Comparison of ENCODE assay signal across 26 cellular contexts in genomic region chr2:177272765-177273164, GRCh38. TPM values are rescaled to one million over a fixed set of nuclear protein-coding genes. Genes with fewer than 3 reads are reported as not detected.
A peak's percentile ranks its signal among the peaks of the same experiment; 100 is the strongest.
DNase-seq lines count a peak whose midpoint lies in the region; ATAC-seq, FAIRE-seq and TF ChIP-seq lines count a peak whose summit lies in the region.
"Had no signal": no experiment of that assay in that cellular context is flagged by ENCODE, and none has a peak within 500 bp of the region (broad histone marks: within the 10 kb centered on the region; RNA-seq: fewer than 3 reads in every experiment).

No MANE protein-coding gene starts in this region.

- peaks cover 32% of the 10 kb centered on the region for H3K4me1 Mint-ChIP-seq in activated T-helper 2 cell treated with anti-CD3 and anti-CD28 coated beads, Interferon-gamma antibody, Interleukin-2, Interleukin-4, amounts not matched to agents 10 μg/mL and 5 μg/mL and 100 μg/mL, durations not matched to agents 14 hours and 24 hours and 36 hours (ENCODE audit: low read depth)

- dilution Hi-C loops in IMR-90 (cut with HindIII; ENCODE audit: low sequenced_read_pairs, unreplicated experiment): no loop called here

- H3K27ac ChIP-seq in IMR-90 (ENCODE audit: insufficient read depth, low read length) (no peak overlapping the region), ascending aorta (peak overlapping the region; percentile 30 to 79), mesenchymal stem cell (ENCODE audit: low read length, poor library complexity, severe bottlenecking) (no peak overlapping the region), SJCRH30 (no peak overlapping the region)
- H3K27ac ChIP-seq: BLaER1 treated with 17β-estradiol and CSF1 and Interleukin-3, amounts not matched to agents 10 nM and 100 nM; HL-60; PC-9 had no signal

- no peak overlapping the region; the same call in 1 of the 2 replicates for H4K5ac ChIP-seq in IMR-90 (ENCODE audit: low read depth, low read length)

- CTCF ChIA-PET in IMR-90 (lab: Yijun Ruan, JAX): interaction anchor here (1.1 kb wide), 1 partner anchor 70 kb away, joined by 3 read pairs; no protein-coding TSS in a partner anchor

- H3K4me3 ChIP-seq in IMR-90 (ENCODE audit: insufficient read depth, low read depth, low read length): no peak overlapping the region
- H3K4me3 ChIP-seq in ascending aorta: no peak overlapping the region
- peak overlapping the region in 1 of 2 experiments; percentile 17 for H3K4me3 ChIP-seq in mesenchymal stem cell (ENCODE audit: insufficient read depth in 1 of 2, low read depth in 1 of 2, low read length in 2 of 2)
- H3K4me3 ChIP-seq in SJCRH30: no peak overlapping the region
- H3K4me3 ChIP-seq: BLaER1 treated with 17β-estradiol and CSF1 and Interleukin-3, amounts not matched to agents 10 nM and 100 nM; PC-9 had no signal

- no peak for TF ChIP-seq POLR2A in IMR-90 (IDR thresholded peaks at IDR 0.05; ENCODE audit: low read depth, low read length)

- H3K56ac ChIP-seq in IMR-90 (ENCODE audit: extremely low read depth, insufficient read depth, low read length): no peak overlapping the region

- DNase-seq in GM19239 (ENCODE audit: insufficient read length, low spot score) (no peak), IMR-90 (no peak), ascending aorta (ENCODE audit: low spot score in 2 of 2) (no peak), mesenchymal stem cell (no peak), SJCRH30 (no peak)
- DNase-seq in activated T-helper 2 cell treated with anti-CD3 and anti-CD28 coated beads, Interferon-gamma antibody, Interleukin-2, Interleukin-4, amounts not matched to agents 10 μg/mL and 5 μg/mL and 100 μg/mL, durations not matched to agents 14 hours and 24 hours and 36 hours (ENCODE audit: low spot score): no peak
- no peak for DNase-seq in NK-92 treated with Interleukin-12 subunit alpha and Interleukin-12 subunit beta, amount 100 ng/mL, for 24 hours (lab: John Stamatoyannopoulos, UW)
- DNase-seq: activated CD4-positive, alpha-beta memory T cell treated with anti-CD3 and anti-CD28 coated beads for 36 hours; activated CD4-positive, alpha-beta T cell treated with anti-CD3 and anti-CD28 coated beads for 1 hour; activated CD8-positive, alpha-beta memory T cell treated with anti-CD3 and anti-CD28 coated beads, Interleukin-2, amount 50 U/mL, for 48 hours; activated naive CD4-positive, alpha-beta T cell treated with anti-CD3 and anti-CD28 coated beads, Interleukin-2, amount 50 U/mL, for 16 hours; DMS153; hippocampal formation; left cardiac atrium; NCI-H1048; NCI-H1694 treated with DMSO at 0.1 percent for 48 hours; NCI-H510A treated with DMSO at 0.1 percent for 48 hours; PC-9; Right ventricle myocardium superior; stimulated activated CD4-positive, alpha-beta T cell treated with anti-CD3 and anti-CD28 coated beads, Interleukin-4, amount 100 ng/mL, for 24 hours; trophoblast cell had no signal

- H3K4me2 ChIP-seq in IMR-90 (ENCODE audit: low read depth, low read length) (no peak overlapping the region), mesenchymal stem cell (ENCODE audit: low read length, poor library complexity, severe bottlenecking) (no peak overlapping the region)
- H3K4me2 ChIP-seq: PC-9 had no signal

- no peak overlapping the region for H2BK15ac ChIP-seq in IMR-90 (ENCODE audit: low read depth, low read length)
- H2BK15ac ChIP-seq in mesenchymal stem cell (ENCODE audit: low read depth, poor library complexity, severe bottlenecking): no peak overlapping the region

- H3K14ac ChIP-seq in IMR-90 (replicated peaks; ENCODE audit: low read depth, low read length) (no peak overlapping the region), mesenchymal stem cell (ENCODE audit: low read length in 2 of 2) (no peak overlapping the region)

- H2AFZ ChIP-seq in IMR-90 (replicated peaks; ENCODE audit: low read length, poor library complexity) (no peak overlapping the region), mesenchymal stem cell (ENCODE audit: low read depth, low read length) (no peak overlapping the region)
- H2AFZ ChIP-seq: PC-9 had no signal

- peaks cover 7% of the 10 kb centered on the region for H3K4me1 ChIP-seq in IMR-90 (ENCODE audit: control insufficient read depth, insufficient read depth, low read length)
- H3K4me1 ChIP-seq in ascending aorta: peaks cover 0 to 5% of the 10 kb centered on the region in 2 donors
- peaks cover 2% of the 10 kb centered on the region for H3K4me1 ChIP-seq in mesenchymal stem cell (ENCODE audit: control insufficient read depth, insufficient read depth, low read depth, low read length)
- peaks cover 7% of the 10 kb centered on the region; the same call in 1 of the 2 replicates for H3K4me1 ChIP-seq in SJCRH30

- ATAC-seq in IMR-90 (ENCODE audit: low read depth): no peak
- ATAC-seq: left cardiac atrium had no signal

- H3K36me3 ChIP-seq in IMR-90 (ENCODE audit: control insufficient read depth, insufficient read depth, low read length): no peaks in the 10 kb centered on the region
- no peaks in the 10 kb centered on the region for H3K36me3 ChIP-seq in ascending aorta
- no peaks in the 10 kb centered on the region for H3K36me3 ChIP-seq in mesenchymal stem cell (ENCODE audit: control insufficient read depth in 1 of 2, insufficient read depth in 2 of 2, low read depth in 1 of 2, low read length in 2 of 2)
- no peaks in the 10 kb centered on the region for H3K36me3 ChIP-seq in SJCRH30
- H3K36me3 ChIP-seq: BLaER1 treated with 17β-estradiol and CSF1 and Interleukin-3, amounts not matched to agents 10 nM and 100 nM had no signal

- H3K23ac ChIP-seq in IMR-90 (ENCODE audit: low read depth, low read length) (no peak overlapping the region), mesenchymal stem cell (ENCODE audit: low read length in 2 of 2) (no peak overlapping the region)

- TF ChIP-seq CTCF in IMR-90 (conservative IDR thresholded peaks at IDR 0.05; ENCODE audit: low read depth, low read length): no peak
- no peak for TF ChIP-seq CTCF in ascending aorta (IDR thresholded peaks at IDR 0.05)

- H3K9me3 ChIP-seq in IMR-90 (ENCODE audit: control insufficient read depth, insufficient read depth, low read length) (no peaks in the 10 kb centered on the region), ascending aorta (no peaks in the 10 kb centered on the region), mesenchymal stem cell (ENCODE audit: control insufficient read depth, low read length) (no peaks in the 10 kb centered on the region), SJCRH30 (replicated peaks) (no peaks in the 10 kb centered on the region)
- H3K9me3 ChIP-seq: BLaER1 treated with 17β-estradiol and CSF1 and Interleukin-3, amounts not matched to agents 10 nM and 100 nM had no signal

- no peak overlapping the region for H4K8ac ChIP-seq in IMR-90 (ENCODE audit: low read depth in 2 of 2, low read length in 2 of 2)
- H4K8ac ChIP-seq in mesenchymal stem cell (ENCODE audit: low read length): no peak overlapping the region

- H2AK9ac ChIP-seq in IMR-90 (replicated peaks; ENCODE audit: low read depth, low read length, poor library complexity): no peak overlapping the region

- H3K79me1 ChIP-seq in IMR-90 (ENCODE audit: low read depth in 1 of 2, low read length in 2 of 2): no peaks in the 10 kb centered on the region
- no peaks in the 10 kb centered on the region for H3K79me1 ChIP-seq in mesenchymal stem cell (replicated peaks; ENCODE audit: low read length, poor library complexity, severe bottlenecking)

- H3K4me3 Mint-ChIP-seq in activated T-helper 2 cell treated with anti-CD3 and anti-CD28 coated beads, Interferon-gamma antibody, Interleukin-2, Interleukin-4, amounts not matched to agents 10 μg/mL and 5 μg/mL and 100 μg/mL, durations not matched to agents 14 hours and 24 hours and 36 hours (ENCODE audit: low read depth): no peak overlapping the region
- H3K4me3 Mint-ChIP-seq: activated CD4-positive, alpha-beta memory T cell treated with anti-CD3 and anti-CD28 coated beads for 36 hours had no signal

- peaks cover 3% of the 10 kb centered on the region for H3K36me3 Mint-ChIP-seq in activated T-helper 2 cell treated with anti-CD3 and anti-CD28 coated beads, Interferon-gamma antibody, Interleukin-2, Interleukin-4, amounts not matched to agents 10 μg/mL and 5 μg/mL and 100 μg/mL, durations not matched to agents 14 hours and 24 hours and 36 hours (ENCODE audit: low read depth)
- H3K36me3 Mint-ChIP-seq: activated CD4-positive, alpha-beta memory T cell treated with anti-CD3 and anti-CD28 coated beads for 36 hours had no signal

- H4K20me1 ChIP-seq in IMR-90 (ENCODE audit: insufficient read depth, low read length): no peaks in the 10 kb centered on the region
- H4K20me1 ChIP-seq: BLaER1 treated with 17β-estradiol and CSF1 and Interleukin-3, amounts not matched to agents 10 nM and 100 nM had no signal

- H3K4ac ChIP-seq in IMR-90 (ENCODE audit: low read depth, low read length): no peak overlapping the region
- H3K4ac ChIP-seq in mesenchymal stem cell (ENCODE audit: low read depth in 1 of 2, low read length in 2 of 2): no peak overlapping the region

- H2BK5ac ChIP-seq in IMR-90 (ENCODE audit: low read depth, low read length, poor library complexity, severe bottlenecking) (no peak overlapping the region), mesenchymal stem cell (ENCODE audit: low read depth, low read length, poor library complexity, severe bottlenecking) (no peak overlapping the region)

- no TSS peak for BruUV-seq in IMR-90 (replicated peaks; lab: Mats Ljungman, UMichigan)

- H4K91ac ChIP-seq in IMR-90 (ENCODE audit: insufficient read depth, low read depth, low read length): no peak overlapping the region
- H4K91ac ChIP-seq in mesenchymal stem cell (ENCODE audit: low read length): no peak overlapping the region

- peak overlapping the region; percentile 44 for H2BK120ac ChIP-seq in IMR-90 (ENCODE audit: low read depth, low read length)
- H2BK120ac ChIP-seq in mesenchymal stem cell (ENCODE audit: low read depth, low read length): no peak overlapping the region

- H3K18ac ChIP-seq in IMR-90 (ENCODE audit: low read depth, low read length): peak overlapping the region; percentile 81; the same call in 1 of the 2 replicates
- H3K18ac ChIP-seq in mesenchymal stem cell (ENCODE audit: low read depth in 1 of 2, low read length in 2 of 2): no peak overlapping the region

- H2BK12ac ChIP-seq in mesenchymal stem cell (ENCODE audit: low read length in 2 of 2): no peak overlapping the region

- H3K27me3 Mint-ChIP-seq in activated T-helper 2 cell treated with anti-CD3 and anti-CD28 coated beads, Interferon-gamma antibody, Interleukin-2, Interleukin-4, amounts not matched to agents 10 μg/mL and 5 μg/mL and 100 μg/mL, durations not matched to agents 14 hours and 24 hours and 36 hours (ENCODE audit: low read depth): no peaks in the 10 kb centered on the region
- H3K27me3 Mint-ChIP-seq: activated CD4-positive, alpha-beta memory T cell treated with anti-CD3 and anti-CD28 coated beads for 36 hours had no signal

- H3K9me3 Mint-ChIP-seq in activated T-helper 2 cell treated with anti-CD3 and anti-CD28 coated beads, Interferon-gamma antibody, Interleukin-2, Interleukin-4, amounts not matched to agents 10 μg/mL and 5 μg/mL and 100 μg/mL, durations not matched to agents 14 hours and 24 hours and 36 hours: no peaks in the 10 kb centered on the region
- H3K9me3 Mint-ChIP-seq: activated CD4-positive, alpha-beta memory T cell treated with anti-CD3 and anti-CD28 coated beads for 36 hours; nephron had no signal

- H3K9me1 ChIP-seq in IMR-90 (ENCODE audit: insufficient read depth, low read length): no peaks in the 10 kb centered on the region

- FAIRE-seq in GM19239 (lab: Jason Lieb, UNC): peak; percentile 31
- FAIRE-seq: bronchial epithelial cell, endothelial cell of umbilical vein had no signal

- POLR2A ChIA-PET in IMR-90 (lab: Charles Lee; ENCODE audit: unreplicated experiment): interaction anchor here (1.2 kb wide), 1 partner anchor 9 kb away, joined by 5 read pairs; no protein-coding TSS in a partner anchor

- H3K27ac Mint-ChIP-seq in activated T-helper 2 cell treated with anti-CD3 and anti-CD28 coated beads, Interferon-gamma antibody, Interleukin-2, Interleukin-4, amounts not matched to agents 10 μg/mL and 5 μg/mL and 100 μg/mL, durations not matched to agents 14 hours and 24 hours and 36 hours: no peak overlapping the region
- H3K27ac Mint-ChIP-seq: activated CD4-positive, alpha-beta memory T cell treated with anti-CD3 and anti-CD28 coated beads for 36 hours had no signal

- H2AK5ac ChIP-seq in IMR-90 (ENCODE audit: low read depth, low read length) (no peak overlapping the region), mesenchymal stem cell (ENCODE audit: low read length, severe bottlenecking) (no peak overlapping the region)

- H3K9ac ChIP-seq in IMR-90 (ENCODE audit: low read depth, low read length) (no peak overlapping the region), mesenchymal stem cell (ENCODE audit: low read length) (peak overlapping the region; percentile 31)
- H3K9ac ChIP-seq: BLaER1 treated with 17β-estradiol and CSF1 and Interleukin-3, amounts not matched to agents 10 nM and 100 nM had no signal

- no CpG with 5 or more reads among the region's 2 CpGs for WGBS in IMR-90 (ENCODE audit: extremely low coverage in 2 of 2, insufficient read length in 1 of 2), 2 experiments
- 96% methylated on average over 1 of the region's 2 CpGs for WGBS in mesenchymal stem cell

- H3K27me3 ChIP-seq in IMR-90 (ENCODE audit: control insufficient read depth, insufficient read depth, low read length) (no peaks in the 10 kb centered on the region), ascending aorta (no peaks in the 10 kb centered on the region), mesenchymal stem cell (ENCODE audit: control insufficient read depth in 1 of 2, insufficient read depth in 1 of 2, low read length in 2 of 2) (no peaks in the 10 kb centered on the region), SJCRH30 (no peaks in the 10 kb centered on the region)
- H3K27me3 ChIP-seq: BLaER1 treated with 17β-estradiol and CSF1 and Interleukin-3, amounts not matched to agents 10 nM and 100 nM had no signal

- H2BK20ac ChIP-seq in IMR-90 (ENCODE audit: low read depth, low read length): no peak overlapping the region

- no peak for TF ChIP-seq RAD21 in IMR-90 (IDR thresholded peaks at IDR 0.05; ENCODE audit: low read length)

- in situ Hi-C loops in IMR-90 (cut with MboI; ENCODE audit: low sequenced_read_pairs): no loop called here

- intact Hi-C loops in IMR-90 (cut with micrococcal nuclease) (no loop called here), ascending aorta (cut with DNase I) (loop anchor here (10.0 kb wide), 1 partner anchor 1202 kb away; the partner anchor contains the start of gene FKBP7)
- intact Hi-C loops in activated T-helper 2 cell treated with anti-CD3 and anti-CD28 coated beads, Interferon-gamma antibody, Interleukin-2, Interleukin-4, amounts not matched to agents 10 μg/mL and 5 μg/mL and 100 μg/mL, durations not matched to agents 14 hours and 24 hours and 36 hours (cut with micrococcal nuclease): no loop called here

RNA-seq across cellular contexts. Expression of gene NFE2L2, which starts 8.2 kb away (rescaled TPM):
- 72.8 and 83.5 TPM in 2 replicates for total RNA-seq in IMR-90 (2012; rRNA removed)
- 64.7 and 72.7 TPM in 2 replicates for polyA plus RNA-seq in IMR-90 (2012; rRNA removed)
- polyA plus RNA-seq in IMR-90 (2012; cell fraction: cytosol; rRNA removed): 24.4 and 31.1 TPM in 2 replicates
- polyA plus RNA-seq in IMR-90 (2012; cell fraction: nucleus; rRNA removed; ENCODE audit: low replicate concordance): 12.9 and 91.4 TPM in 2 replicates
- total RNA-seq in ascending aorta: 99.3 TPM
- polyA plus RNA-seq in mesenchymal stem cell (2013, experiment 1 of 2): 73.3 TPM
- 78.2 TPM for polyA plus RNA-seq in mesenchymal stem cell (2013, experiment 2 of 2)
- total RNA-seq in activated T-helper 2 cell treated with anti-CD3 and anti-CD28 coated beads, Interferon-gamma antibody, Interleukin-2, Interleukin-4, amounts not matched to agents 10 μg/mL and 5 μg/mL and 100 μg/mL, durations not matched to agents 14 hours and 24 hours and 36 hours: 55.8 and 56.2 TPM in 2 replicates
- total RNA-seq in SJCRH30 (2014; rRNA removed; shearing (Covaris generic)): 40.2 and 47.7 TPM in 2 replicates

Comparison
In these comparisons a context has a peak if more than half of its experiments do, and no peak if none do; other contexts are left out.
1. H3K27ac ChIP-seq: peak in ascending aorta (2 of 2); none in IMR-90 (single experiment), mesenchymal stem cell (single experiment) and SJCRH30 (single experiment).